ENCODE assay signal across 1 cellular context in genomic region chr6:152897807-152898399, GRCh38.
TF ChIP-seq lines count a peak whose summit lies in the region.

No MANE protein-coding gene starts in this region.

TF ChIP-seq in GM23338, 12 proteins besides CTCF, POLR2A, EP300 and RAD21 (continued from another document):
- TF ChIP-seq NANOG (IDR thresholded peaks at IDR 0.05; ENCODE audit: borderline replicate concordance) (no peak), ZNF331 (CRISPR knock-in tag; IDR thresholded peaks at IDR 0.05; ENCODE audit: low read depth) (no peak), STAT1 (IDR thresholded peaks at IDR 0.05; ENCODE audit: unreplicated experiment) (no peak), EZH2 (IDR thresholded peaks at IDR 0.05; ENCODE audit: low read depth, unreplicated experiment) (no peak), JUNB (IDR thresholded peaks at IDR 0.05; ENCODE audit: unreplicated experiment) (no peak)
